Comparison of ENCODE assay signal across 8 cellular contexts in the genomic region with DNA sequence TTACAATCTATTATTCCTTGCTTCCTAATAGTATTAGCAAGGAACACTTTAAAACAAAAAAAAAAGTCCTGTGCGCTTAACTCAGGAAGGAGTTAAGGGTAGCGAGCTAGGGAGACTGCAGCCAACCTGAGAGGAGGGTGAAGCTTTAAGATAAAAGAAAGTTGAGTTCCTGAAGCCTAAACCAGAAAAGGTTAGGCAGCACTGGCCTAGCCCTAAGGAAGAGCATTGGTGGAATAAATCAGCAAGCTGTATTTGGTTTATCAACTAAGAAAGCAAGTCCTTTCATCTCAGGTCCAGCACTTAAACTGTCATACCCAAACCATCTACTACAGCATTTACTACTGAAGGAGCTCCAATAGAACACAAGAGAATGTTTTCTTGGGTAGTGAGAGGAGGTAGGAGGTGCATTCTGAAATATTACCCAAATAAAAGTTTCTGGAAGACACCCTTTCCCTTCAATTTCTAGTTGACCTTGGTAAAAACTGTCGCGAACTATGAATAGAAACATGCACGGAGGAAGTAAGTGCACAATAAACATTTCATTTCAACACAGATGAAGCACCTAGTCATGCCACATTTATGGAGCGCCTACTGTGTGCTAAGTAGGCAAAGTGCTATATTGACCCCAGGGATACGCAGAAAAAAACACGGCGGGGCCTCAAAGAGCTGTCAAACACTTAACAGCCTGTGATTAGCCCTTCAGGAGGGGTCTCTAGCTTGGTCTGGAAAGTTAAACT. TPM values are rescaled to one million over a fixed set of nuclear protein-coding genes. Genes with fewer than 3 reads are reported as not detected.
A peak's percentile ranks its signal among the peaks of the same experiment; 100 is the strongest.
DNase-seq lines count a peak whose midpoint lies in the region; ATAC-seq and TF ChIP-seq lines count a peak whose summit lies in the region.

No MANE protein-coding gene starts in this region.

- peaks cover 27% of the 10 kb centered on the region for H3K4me1 Mint-ChIP-seq in brain

- H2BK5ac ChIP-seq in mesendoderm (ENCODE audit: low read length): no peak overlapping the region

- H3K79me2 ChIP-seq in mesendoderm (ENCODE audit: control insufficient read depth, insufficient read depth, low read length): no peaks in the 10 kb centered on the region

- peak overlapping the region; percentile 79 for H3K9ac ChIP-seq in mesendoderm (ENCODE audit: low read length)

- peaks cover 9% of the 10 kb centered on the region for H3K27me3 Mint-ChIP-seq in brain

- DNase-seq in AG04450 (ENCODE audit: low read depth, low spot score) (no peak), mesendoderm (peak; percentile 31), hippocampal formation (lab: John Stamatoyannopoulos, UW) (no peak), germinal center (ENCODE audit: low spot score) (no peak)
- no peak for DNase-seq in activated effector memory CD4-positive, alpha-beta T cell treated with anti-CD3 and anti-CD28 coated beads, Interleukin-2, amount 50 U/mL, for 16 hours

- peak overlapping the region; percentile 94 for H3K56ac ChIP-seq in mesendoderm (ENCODE audit: low read length)

- H3K4me1 ChIP-seq in mesendoderm (ENCODE audit: control insufficient read depth, low read depth, low read length): peaks cover 5% of the 10 kb centered on the region

- WGBS in mesendoderm (ENCODE audit: extremely low coverage, insufficient coverage, low lambda C conversion rate): no CpG with 5 or more reads among the region's 9 CpGs

- peak overlapping the region; percentile 81 for H3K23ac ChIP-seq in mesendoderm (ENCODE audit: low read length)

- no peaks in the 10 kb centered on the region for H3K79me1 ChIP-seq in mesendoderm (ENCODE audit: low read length)

- POLR2A ChIA-PET in AG04450 (lab: Yijun Ruan, JAX): interaction anchor here (1.5 to 2.7 kb wide), 3 partner anchors 11 to 45 kb away, joined by 3 to 41 read pairs (median 5); partner anchors contain the start of genes CDC73, RO60 and UCHL5

- no peaks in the 10 kb centered on the region for H3K36me3 ChIP-seq in mesendoderm (ENCODE audit: control insufficient read depth, insufficient read depth, low read length)

- no peaks in the 10 kb centered on the region for H3K27me3 ChIP-seq in AG04450 (ENCODE audit: control insufficient read depth, insufficient read depth, low read length)
- H3K27me3 ChIP-seq in mesendoderm (ENCODE audit: insufficient read depth, low read length, poor library complexity): no peaks in the 10 kb centered on the region

- no peak overlapping the region for H2BK120ac ChIP-seq in mesendoderm (ENCODE audit: low read depth, low read length)

- CTCF ChIA-PET in AG04450 (lab: Charles Lee): interaction anchor here (1.4 to 5.1 kb wide), 2 partner anchors 18 to 45 kb away, joined by 5 to 46 read pairs; partner anchors contain the start of genes CDC73, RO60 and UCHL5

- H3K4me3 ChIP-seq in AG04450 (ENCODE audit: low read depth, low read length): peak overlapping the region; percentile 79
- H3K4me3 ChIP-seq in mesendoderm (ENCODE audit: low read length): peak overlapping the region; percentile 83

- H3K27ac ChIP-seq in AG04450 (ENCODE audit: low read depth, low read length): peak overlapping the region; percentile 87
- no peak overlapping the region for H3K27ac ChIP-seq in mesendoderm (ENCODE audit: low read depth, low read length)

- no peaks in the 10 kb centered on the region; the same call in 1 of the 2 replicates for H3K9me3 ChIP-seq in AG04450 (ENCODE audit: control insufficient read depth, insufficient read depth, low read length)

- H3K4ac ChIP-seq in mesendoderm (ENCODE audit: low read depth, low read length): no peak overlapping the region

- H3K4me2 ChIP-seq in mesendoderm (ENCODE audit: low read length): peak overlapping the region; percentile 45

- H4K5ac ChIP-seq in mesendoderm (ENCODE audit: low read length): no peak overlapping the region

- ATAC-seq in HG03025 (IDR thresholded peaks at IDR 0.05; ENCODE audit: low FRiP score, unreplicated experiment): peak; percentile 1
- no peak for ATAC-seq in HG02610 (IDR thresholded peaks at IDR 0.05; ENCODE audit: unreplicated experiment)

- H3K18ac ChIP-seq in mesendoderm (ENCODE audit: low read length): no peak overlapping the region

- H3K36me3 Mint-ChIP-seq in brain: peaks cover 15% of the 10 kb centered on the region

- peak overlapping the region; percentile 93 to 98 (median 96) for H3K4me3 Mint-ChIP-seq in brain

- no peak overlapping the region for H2BK15ac ChIP-seq in mesendoderm (replicated peaks; ENCODE audit: low read depth)

- no peaks in the 10 kb centered on the region for H3K9me3 Mint-ChIP-seq in brain

- no peak overlapping the region for H2AK5ac ChIP-seq in mesendoderm (ENCODE audit: low read length)

- no peak overlapping the region for H4K8ac ChIP-seq in mesendoderm (ENCODE audit: low read depth, low read length)

- TF ChIP-seq CTCF in AG04450 (IDR thresholded peaks at IDR 0.05; ENCODE audit: low read depth, low read length): no peak
- TF ChIP-seq CTCF in brain (conservative IDR thresholded peaks at IDR 0.05): no peak

- H3K27ac Mint-ChIP-seq in brain: peak overlapping the region in 4 of 5 experiments; percentile 90 to 98 (median 96)

RNA-seq across cellular contexts. Expression of gene GLRX2, which starts 1.3 kb away (rescaled TPM):
- polyA plus RNA-seq in AG04450 (2011; rRNA removed) (20.9 and 33.5 TPM in 2 replicates), brain (ENCODE audit: insufficient read depth, low read depth, low replicate concordance) (10.3 TPM)
- polyA minus RNA-seq in AG04450 (2011; rRNA and poly(A)+ RNA removed): 2.0 and 5.6 TPM in 2 replicates
- 16.7 TPM for polyA plus RNA-seq in mesendoderm (2013, experiment 1 of 2)
- 18.0 TPM for polyA plus RNA-seq in mesendoderm (2013, experiment 2 of 2)

RNA-seq across cellular contexts. Expression of gene CDC73, which starts 17.9 kb away (rescaled TPM):
- 40.2 and 56.4 TPM in 2 replicates for polyA plus RNA-seq in AG04450 (2011; rRNA removed)
- polyA minus RNA-seq in AG04450 (2011; rRNA and poly(A)+ RNA removed): 36.2 and 58.4 TPM in 2 replicates
- polyA plus RNA-seq in brain (ENCODE audit: insufficient read depth, low read depth, low replicate concordance): 8.9 TPM
- polyA plus RNA-seq in mesendoderm (2013, experiment 1 of 2): 37.2 TPM
- polyA plus RNA-seq in mesendoderm (2013, experiment 2 of 2): 37.0 TPM

RNA-seq across cellular contexts. Expression of gene RO60, which starts 44.5 kb away (rescaled TPM):
- polyA plus RNA-seq in AG04450 (2011; rRNA removed): 28.1 and 39.4 TPM in 2 replicates
- polyA minus RNA-seq in AG04450 (2011; rRNA and poly(A)+ RNA removed): 93.6 and 143 TPM in 2 replicates
- polyA plus RNA-seq in brain (ENCODE audit: insufficient read depth, low read depth, low replicate concordance): 6.1 TPM
- 22.3 TPM for polyA plus RNA-seq in mesendoderm (2013, experiment 1 of 2)
- 21.1 TPM for polyA plus RNA-seq in mesendoderm (2013, experiment 2 of 2)

RNA-seq across cellular contexts. Expression of gene UCHL5, which starts 44.8 kb away (rescaled TPM):
- polyA plus RNA-seq in AG04450 (2011; rRNA removed): 18.4 and 28.8 TPM in 2 replicates
- 7.7 and 18.9 TPM in 2 replicates for polyA minus RNA-seq in AG04450 (2011; rRNA and poly(A)+ RNA removed)
- polyA plus RNA-seq in brain (ENCODE audit: insufficient read depth, low read depth, low replicate concordance): 14.5 TPM
- 44.4 TPM for polyA plus RNA-seq in mesendoderm (2013, experiment 1 of 2)
- polyA plus RNA-seq in mesendoderm (2013, experiment 2 of 2): 44.8 TPM
